ENCODE assay signal across 11 cellular contexts in genomic region chr14:102930138-102930752, GRCh38. TPM values are rescaled to one million over a fixed set of nuclear protein-coding genes. Genes with fewer than 3 reads are reported as not detected.
DNase-seq lines count a peak whose midpoint lies in the region; ATAC-seq, FAIRE-seq and TF ChIP-seq lines count a peak whose summit lies in the region.
"Had no signal": no experiment of that assay in that cellular context is flagged by ENCODE, and none has a peak within 500 bp of the region (broad histone marks: within the 10 kb centered on the region; RNA-seq: fewer than 3 reads in every experiment).

No MANE protein-coding gene starts in this region.

- H3K27ac ChIP-seq in right lobe of liver (no peak overlapping the region), HepG2 (ENCODE audit: extremely low read length, insufficient read depth, low read length) (no peak overlapping the region), mammary epithelial cell (ENCODE audit: insufficient read depth, low read depth, low read length) (no peak overlapping the region), mesenchymal stem cell (ENCODE audit: low read length, poor library complexity, severe bottlenecking) (no peak overlapping the region), vagina (no peak overlapping the region)

- H2AFZ ChIP-seq in HepG2 (ENCODE audit: low read length) (no peak overlapping the region), mammary epithelial cell (ENCODE audit: low read depth, low read length) (no peak overlapping the region), mesenchymal stem cell (ENCODE audit: low read depth, low read length) (no peak overlapping the region)

- WGBS in right lobe of liver (ENCODE audit: insufficient coverage, low coverage, low lambda C conversion rate, missing lambda C conversion rate) = 23% methylated on average over 4 of the region's 74 CpGs
- WGBS in HepG2 (ENCODE audit: low lambda C conversion rate) = 97% methylated on average over 46 of the region's 74 CpGs
- 20% methylated on average over 2 of the region's 74 CpGs for WGBS in mammary epithelial cell (ENCODE audit: low coverage, missing lambda C conversion rate)
- WGBS in mesenchymal stem cell = 15% methylated on average over 30 of the region's 74 CpGs

- H3K79me1 ChIP-seq in mesenchymal stem cell (replicated peaks; ENCODE audit: low read length, poor library complexity, severe bottlenecking) = no peaks in the 10 kb centered on the region

- no peaks in the 10 kb centered on the region for H3K9me3 ChIP-seq in right lobe of liver
- H3K9me3 ChIP-seq in HepG2 (ENCODE audit: low read length) = no peaks in the 10 kb centered on the region
- H3K9me3 ChIP-seq in mammary epithelial cell (replicated peaks; ENCODE audit: insufficient read depth, low read length) = no peaks in the 10 kb centered on the region
- H3K9me3 ChIP-seq in mesenchymal stem cell (ENCODE audit: control insufficient read depth, low read length) = no peaks in the 10 kb centered on the region
- no peaks in the 10 kb centered on the region for H3K9me3 ChIP-seq in vagina

- peak overlapping the region; percentile 9 to 13 for H3K18ac ChIP-seq in mesenchymal stem cell (ENCODE audit: low read depth in 1 of 2, low read length in 2 of 2)

- no peak overlapping the region for H3K4me3 ChIP-seq in right lobe of liver
- no peak overlapping the region for H3K4me3 ChIP-seq in HepG2 (replicated peaks in 1 of 3; ENCODE audit: insufficient read depth in 1 of 3, low read depth in 2 of 3, low read length in 3 of 3)
- peak overlapping the region in 1 of 3 experiments; percentile 20 for H3K4me3 ChIP-seq in mammary epithelial cell (replicated peaks in 1 of 3; ENCODE audit: insufficient read depth in 1 of 3, low read depth in 2 of 3, low read length in 3 of 3)
- H3K4me3 ChIP-seq in mesenchymal stem cell (ENCODE audit: insufficient read depth in 1 of 2, low read depth in 1 of 2, low read length in 2 of 2) = no peak overlapping the region
- peak overlapping the region; percentile 45 to 52 for H3K4me3 ChIP-seq in vagina

- in situ Hi-C loops in HepG2 (cut with HindIII; ENCODE audit: extremely low pct_ligation_motif_present, low pct_unique_long_range_greater_than_20kb) (no loop called here), mammary epithelial cell (cut with MboI; ENCODE audit: low sequenced_read_pairs in 2 of 2) (no loop called here)

- no TSS peak for BruUV-seq in HepG2 (replicated peaks; lab: Mats Ljungman, UMichigan)
- BruUV-seq in mammary epithelial cell (replicated peaks; lab: Mats Ljungman, UMichigan) = no TSS peak

- no peak overlapping the region for H3K4ac ChIP-seq in mesenchymal stem cell (ENCODE audit: low read depth in 1 of 2, low read length in 2 of 2)

- intact Hi-C loops in right lobe of liver (cut with DNase I) = no loop called here
- intact Hi-C loops in HepG2 (cut with micrococcal nuclease; ENCODE audit: unreplicated experiment) = no loop called here
- intact Hi-C loops in mammary epithelial cell (cut with micrococcal nuclease) = no loop called here
- intact Hi-C loops in vagina (cut with DNase I) = no loop called here

- H3K4me2 ChIP-seq in HepG2 (ENCODE audit: low read depth, low read length) (no peak overlapping the region), mammary epithelial cell (ENCODE audit: insufficient read depth, low read depth, low read length) (peak overlapping the region; percentile 74), mesenchymal stem cell (ENCODE audit: low read length, poor library complexity, severe bottlenecking) (peak overlapping the region; percentile 63)

- FAIRE-seq in HepG2 (lab: Jason Lieb, UNC) = no peak

- ATAC-seq in right lobe of liver (no peak), HepG2 (no peak), HG03108 (IDR thresholded peaks at IDR 0.05; ENCODE audit: unreplicated experiment) (no peak)

- H3K36me3 ChIP-seq in right lobe of liver (no peaks in the 10 kb centered on the region), HepG2 (replicated peaks in 1 of 2; ENCODE audit: control insufficient read depth in 1 of 2, insufficient read depth in 2 of 2, low read length in 2 of 2) (peaks cover 0 to 3% of the 10 kb centered on the region in 2 experiments; a peak in 2 of 5 replicates), mammary epithelial cell (ENCODE audit: insufficient read depth, low read length) (no peaks in the 10 kb centered on the region), mesenchymal stem cell (ENCODE audit: control insufficient read depth in 1 of 2, insufficient read depth in 2 of 2, low read depth in 1 of 2, low read length in 2 of 2) (peaks cover 30 to 39% of the 10 kb centered on the region in 2 experiments), vagina (peaks cover 0 to 19% of the 10 kb centered on the region in 2 donors)

- no peak overlapping the region for H2BK15ac ChIP-seq in mesenchymal stem cell (ENCODE audit: low read depth, poor library complexity, severe bottlenecking)

- no peak for TF ChIP-seq POLR2A in right lobe of liver (IDR thresholded peaks at IDR 0.05)
- TF ChIP-seq POLR2A in HepG2 (IDR thresholded peaks at IDR 0.05; ENCODE audit: insufficient read depth in 1 of 2, low read depth in 2 of 2, low read length in 2 of 2) = no peak
- no peak for TF ChIP-seq POLR2A in vagina (IDR thresholded peaks at IDR 0.05)

- POLR2A ChIA-PET in HepG2 (lab: Yijun Ruan, JAX) = no interaction called here

- no peak overlapping the region for H3K14ac ChIP-seq in mesenchymal stem cell (ENCODE audit: low read length in 2 of 2)

- H2BK5ac ChIP-seq in mesenchymal stem cell (ENCODE audit: low read depth, low read length, poor library complexity, severe bottlenecking) = no peak overlapping the region

- CTCF ChIA-PET in HepG2 (lab: Yijun Ruan, JAX; ENCODE audit: low intra/inter-chr PET ratio, low total read pairs) (no interaction called here), mammary epithelial cell (lab: Charles Lee; ENCODE audit: low non-redundant PET) (no interaction called here)

- H3K23ac ChIP-seq in mesenchymal stem cell (ENCODE audit: low read length in 2 of 2) = no peak overlapping the region

- DNase-seq in right lobe of liver (peak in 2 of 3 donors; percentile 19 to 44), HepG2 (ENCODE audit: low spot score) (no peak), mammary epithelial cell (no peak), mesenchymal stem cell (no peak), vagina (ENCODE audit: extremely low spot score in 2 of 2) (no peak), HPDE6-E6E7 (ENCODE audit: extremely low spot score) (no peak)
- DNase-seq in stimulated activated CD4-positive, alpha-beta T cell treated with anti-CD3 and anti-CD28 coated beads, Interleukin-4, amount 100 ng/mL, for 4 hours = no peak
- DNase-seq: DMS153, MM.1S, T-helper 1 cell had no signal

- H3K4me1 ChIP-seq in right lobe of liver (peaks cover 0 to 26% (median 6%) of the 10 kb centered on the region in 4 donors), HepG2 (ENCODE audit: insufficient read depth, low read length) (peaks cover 9% of the 10 kb centered on the region; the same call in 1 of the 2 replicates), mammary epithelial cell (ENCODE audit: insufficient read depth, low read length) (peaks cover 20% of the 10 kb centered on the region), mesenchymal stem cell (ENCODE audit: control insufficient read depth, insufficient read depth, low read depth, low read length) (peaks cover 39% of the 10 kb centered on the region), vagina (peaks cover 33% of the 10 kb centered on the region)

- no peak for TF ChIP-seq EP300 in HepG2 (IDR thresholded peaks at IDR 0.05; ENCODE audit: low read depth in 2 of 2, low read length in 2 of 2)
- TF ChIP-seq EP300 in HepG2 (CRISPR knock-in tag; IDR thresholded peaks at IDR 0.05; ENCODE audit: borderline replicate concordance) = no peak

- H4K91ac ChIP-seq in mesenchymal stem cell (ENCODE audit: low read length) = peak overlapping the region; percentile 53

- H3K79me2 ChIP-seq in HepG2 (ENCODE audit: insufficient read depth, low read length) (no peaks in the 10 kb centered on the region), mammary epithelial cell (ENCODE audit: insufficient read depth, low read length) (no peaks in the 10 kb centered on the region)

- H3K27me3 ChIP-seq in right lobe of liver (no peaks in the 10 kb centered on the region), HepG2 (ENCODE audit: control insufficient read depth in 1 of 2, insufficient read depth in 2 of 2, low read length in 2 of 2) (no peaks in the 10 kb centered on the region), mammary epithelial cell (ENCODE audit: insufficient read depth, low read length) (peaks cover 26% of the 10 kb centered on the region), mesenchymal stem cell (ENCODE audit: control insufficient read depth in 1 of 2, insufficient read depth in 1 of 2, low read length in 2 of 2) (peaks cover 8 to 45% of the 10 kb centered on the region in 2 experiments), vagina (no peaks in the 10 kb centered on the region)

- no peak overlapping the region for H3K9ac ChIP-seq in HepG2 (ENCODE audit: insufficient read depth, low read depth, low read length)
- H3K9ac ChIP-seq in mammary epithelial cell (ENCODE audit: insufficient read depth, low read length) = no peak overlapping the region
- no peak overlapping the region for H3K9ac ChIP-seq in mesenchymal stem cell (ENCODE audit: low read length)

- H4K8ac ChIP-seq in mesenchymal stem cell (ENCODE audit: low read length) = no peak overlapping the region

- no peak overlapping the region for H2AK5ac ChIP-seq in mesenchymal stem cell (ENCODE audit: low read length, severe bottlenecking)

- H4K20me1 ChIP-seq in HepG2 (ENCODE audit: insufficient read depth, low read length) (no peaks in the 10 kb centered on the region), mammary epithelial cell (ENCODE audit: insufficient read depth, low read length) (peaks cover 5% of the 10 kb centered on the region)

- TF ChIP-seq CTCF in right lobe of liver (IDR thresholded peaks at IDR 0.05) = no peak
- TF ChIP-seq CTCF in HepG2 (CRISPR knock-in tag; IDR thresholded peaks at IDR 0.05) = no peak
- no peak for TF ChIP-seq CTCF in mammary epithelial cell (conservative IDR thresholded peaks at IDR 0.05 in 1 of 2, IDR thresholded peaks at IDR 0.05 in 1 of 2; ENCODE audit: extremely low read depth in 1 of 2, insufficient read depth in 1 of 2, low read depth in 1 of 2, low read length in 2 of 2)
- TF ChIP-seq CTCF in vagina (IDR thresholded peaks at IDR 0.05) = no peak

- dilution Hi-C loops in mammary epithelial cell (cut with HindIII; ENCODE audit: low sequenced_read_pairs) = no loop called here

- H2BK120ac ChIP-seq in mesenchymal stem cell (ENCODE audit: low read depth, low read length) = no peak overlapping the region

- H2BK12ac ChIP-seq in mesenchymal stem cell (ENCODE audit: low read length in 2 of 2) = no peak overlapping the region

- no peak for TF ChIP-seq RAD21 in HepG2 (CRISPR knock-in tag; IDR thresholded peaks at IDR 0.05)

RNA-seq across cellular contexts. Expression of gene AMN, which starts 7.8 kb away (rescaled TPM):
- total RNA-seq in right lobe of liver (10 to 100 TPM in 5 of 6 experiments, 1 to 10 TPM in 1; 7.1 to 69.1 (median 28.6) TPM), HepG2 (2016; rRNA removed; fragmentation: Illumina TruSeq; extraction: Trizol) (8.2 and 33.1 TPM in 2 replicates), mammary epithelial cell (under 1 TPM in 1 of 2 donors, not detected in 1; 0.64 TPM), vagina (11.8 TPM)
- total RNA-seq in HepG2 (2016; cell fraction: cytosol; rRNA removed; fragmentation: Illumina TruSeq; extraction: Trizol; ENCODE audit: low read depth) = 5.2 and 6.0 TPM in 2 replicates
- 9.3 and 30.8 TPM in 2 replicates for total RNA-seq in HepG2 (2016; cell fraction: insoluble cytoplasmic fraction; rRNA removed; fragmentation: Illumina TruSeq; extraction: Trizol)
- 7.8 and 9.0 TPM in 2 replicates for total RNA-seq in HepG2 (2016; cell fraction: membrane; rRNA removed; fragmentation: Illumina TruSeq; extraction: Trizol)
- 29.3 and 33.8 TPM in 2 replicates for total RNA-seq in HepG2 (2016; cell fraction: nucleus; rRNA removed; fragmentation: Illumina TruSeq; extraction: Trizol)
- polyA plus RNA-seq in HepG2 (2011; rRNA removed) (9.8 and 18.9 TPM in 2 replicates), mammary epithelial cell (not detected)
- polyA plus RNA-seq in HepG2 (2011; cell fraction: cytosol; rRNA removed) = 13.3 and 22.3 TPM in 2 replicates
- polyA plus RNA-seq in HepG2 (2011; cell fraction: nucleus; rRNA removed) = 158 and 165 TPM in 2 replicates
- polyA plus RNA-seq in HepG2 (2012) = 15.1 and 18.5 TPM in 2 replicates
- 3.8 and 4.1 TPM in 2 replicates for polyA plus RNA-seq in HepG2 (2016; cell fraction: cytosol; fragmentation: Illumina TruSeq; extraction: Trizol; ENCODE audit: low read depth)
- 9.2 and 10.3 TPM in 2 replicates for polyA plus RNA-seq in HepG2 (2016; cell fraction: insoluble cytoplasmic fraction; fragmentation: Illumina TruSeq; extraction: Trizol; ENCODE audit: low read depth)
- polyA plus RNA-seq in HepG2 (2016; cell fraction: membrane; fragmentation: Illumina TruSeq; extraction: Trizol; ENCODE audit: low read depth) = 5.6 and 6.3 TPM in 2 replicates
- 62.6 and 64.7 TPM in 2 replicates for polyA plus RNA-seq in HepG2 (2016; cell fraction: nucleus; fragmentation: Illumina TruSeq; extraction: Trizol; ENCODE audit: insufficient read depth, low read depth)
- 0.14 and 21.4 TPM in 2 replicates for polyA minus RNA-seq in HepG2 (2011; rRNA and poly(A)+ RNA removed; ENCODE audit: low replicate concordance)
- 12.3 and 17.0 TPM in 2 replicates for polyA minus RNA-seq in HepG2 (2011; cell fraction: cytosol; rRNA and poly(A)+ RNA removed)
- 14.8 and 15.0 TPM in 2 replicates for polyA minus RNA-seq in HepG2 (2011; cell fraction: nucleus; rRNA and poly(A)+ RNA removed)
- not detected for polyA minus RNA-seq in mammary epithelial cell
- polyA plus RNA-seq in mesenchymal stem cell (2013, experiment 1 of 2) = 0.14 TPM
- polyA plus RNA-seq in mesenchymal stem cell (2013, experiment 2 of 2) = 0.12 TPM

Comparison
In these comparisons a context has a peak if more than half of its experiments do, and no peak if none do; other contexts are left out.
1. DNase-seq: peak in right lobe of liver (2 of 3); none in HepG2 (single experiment), mammary epithelial cell (single experiment), mesenchymal stem cell (single experiment), vagina (0 of 2), HPDE6-E6E7 (single experiment) and stimulated activated CD4-positive, alpha-beta T cell treated with anti-CD3 and anti-CD28 coated beads, Interleukin-4, amount 100 ng/mL, for 4 hours (0 of 2).
2. H3K4me3 ChIP-seq: peak in vagina (2 of 2); none in right lobe of liver (0 of 3), HepG2 (0 of 3) and mesenchymal stem cell (0 of 2).